In genomic region chr4:71270901-71271300, GRCh38 we compare ENCODE assay signal across 9 cellular contexts.
DNase-seq lines count a peak whose midpoint lies in the region; ATAC-seq and TF ChIP-seq lines count a peak whose summit lies in the region.
"Had no signal": no experiment of that assay in that cellular context is flagged by ENCODE, and none has a peak within 500 bp of the region (broad histone marks: within the 10 kb centered on the region; RNA-seq: fewer than 3 reads in every experiment).

No MANE protein-coding gene starts in this region.

- H3K27ac Mint-ChIP-seq in activated T-helper 1 cell treated with anti-CD3 and anti-CD28 coated beads, Interleukin-12 subunit alpha, Interleukin-12 subunit beta, Interleukin-2, Interleukin-4 antibody, amounts not matched to agents 30 ng/mL and 10 ng/mL and 1 ng/mL, durations not matched to agents 14 hours and 24 hours and 36 hours: no peak overlapping the region

- H3K27ac ChIP-seq in MM.1S (ENCODE audit: low read length): no peak overlapping the region
- H3K27ac ChIP-seq: BLaER1 treated with 17β-estradiol and CSF1 and Interleukin-3, amounts not matched to agents 10 nM and 100 nM had no signal

- H3K9ac ChIP-seq in MM.1S (ENCODE audit: low read length): no peak overlapping the region
- H3K9ac ChIP-seq: BLaER1 treated with 17β-estradiol and CSF1 and Interleukin-3, amounts not matched to agents 10 nM and 100 nM had no signal

- peaks cover 2% of the 10 kb centered on the region for H3K27me3 Mint-ChIP-seq in activated T-helper 1 cell treated with anti-CD3 and anti-CD28 coated beads, Interleukin-12 subunit alpha, Interleukin-12 subunit beta, Interleukin-2, Interleukin-4 antibody, amounts not matched to agents 30 ng/mL and 10 ng/mL and 1 ng/mL, durations not matched to agents 14 hours and 24 hours and 36 hours (ENCODE audit: insufficient read depth)

- no peaks in the 10 kb centered on the region for H3F3A ChIP-seq in MM.1S (ENCODE audit: insufficient read depth, low read length)

- no peaks in the 10 kb centered on the region for H3K79me2 ChIP-seq in MM.1S (ENCODE audit: low read length)

- peak; percentile 31 for TF ChIP-seq CTCF in MM.1S (IDR thresholded peaks at IDR 0.05; ENCODE audit: low read length)
- peak; percentile 42 for TF ChIP-seq CTCF in choroid plexus epithelial cell (conservative IDR thresholded peaks at IDR 0.05; ENCODE audit: low read depth, low read length)

- no peaks in the 10 kb centered on the region for H3K9me3 ChIP-seq in MM.1S (replicated peaks; ENCODE audit: insufficient read depth, low read length)
- H3K9me3 ChIP-seq: BLaER1 treated with 17β-estradiol and CSF1 and Interleukin-3, amounts not matched to agents 10 nM and 100 nM had no signal

- no peaks in the 10 kb centered on the region for H3K36me3 ChIP-seq in MM.1S (replicated peaks; ENCODE audit: insufficient read depth, low read length)
- H3K36me3 ChIP-seq: BLaER1 treated with 17β-estradiol and CSF1 and Interleukin-3, amounts not matched to agents 10 nM and 100 nM had no signal

- H3K9me3 Mint-ChIP-seq in activated T-helper 1 cell treated with anti-CD3 and anti-CD28 coated beads, Interleukin-12 subunit alpha, Interleukin-12 subunit beta, Interleukin-2, Interleukin-4 antibody, amounts not matched to agents 30 ng/mL and 10 ng/mL and 1 ng/mL, durations not matched to agents 14 hours and 24 hours and 36 hours: no peaks in the 10 kb centered on the region

- no peaks in the 10 kb centered on the region for H3K27me3 ChIP-seq in MM.1S (replicated peaks; ENCODE audit: insufficient read depth, low read length)
- H3K27me3 ChIP-seq: BLaER1 treated with 17β-estradiol and CSF1 and Interleukin-3, amounts not matched to agents 10 nM and 100 nM had no signal

- no peaks in the 10 kb centered on the region for H3K4me1 Mint-ChIP-seq in activated T-helper 1 cell treated with anti-CD3 and anti-CD28 coated beads, Interleukin-12 subunit alpha, Interleukin-12 subunit beta, Interleukin-2, Interleukin-4 antibody, amounts not matched to agents 30 ng/mL and 10 ng/mL and 1 ng/mL, durations not matched to agents 14 hours and 24 hours and 36 hours (ENCODE audit: low read depth)

- H3K4me3 Mint-ChIP-seq in activated T-helper 1 cell treated with anti-CD3 and anti-CD28 coated beads, Interleukin-12 subunit alpha, Interleukin-12 subunit beta, Interleukin-2, Interleukin-4 antibody, amounts not matched to agents 30 ng/mL and 10 ng/mL and 1 ng/mL, durations not matched to agents 14 hours and 24 hours and 36 hours: no peak overlapping the region

- ATAC-seq in GM19395 (IDR thresholded peaks at IDR 0.05; ENCODE audit: unreplicated experiment) (peak; percentile 55), GM21390 (IDR thresholded peaks at IDR 0.05; ENCODE audit: unreplicated experiment) (no peak)

- H3K4me3 ChIP-seq in MM.1S (ENCODE audit: low read length): no peak overlapping the region
- no peak overlapping the region for H3K4me3 ChIP-seq in choroid plexus epithelial cell (ENCODE audit: low read depth, low read length)
- H3K4me3 ChIP-seq: BLaER1 treated with 17β-estradiol and CSF1 and Interleukin-3, amounts not matched to agents 10 nM and 100 nM had no signal

- no peak overlapping the region for H2AFZ ChIP-seq in MM.1S (ENCODE audit: low read length)

- intact Hi-C loops in activated T-helper 1 cell treated with anti-CD3 and anti-CD28 coated beads, Interleukin-12 subunit alpha, Interleukin-12 subunit beta, Interleukin-2, Interleukin-4 antibody, amounts not matched to agents 30 ng/mL and 10 ng/mL and 1 ng/mL, durations not matched to agents 14 hours and 24 hours and 36 hours (cut with micrococcal nuclease): no loop called here

- H3K36me3 Mint-ChIP-seq in activated T-helper 1 cell treated with anti-CD3 and anti-CD28 coated beads, Interleukin-12 subunit alpha, Interleukin-12 subunit beta, Interleukin-2, Interleukin-4 antibody, amounts not matched to agents 30 ng/mL and 10 ng/mL and 1 ng/mL, durations not matched to agents 14 hours and 24 hours and 36 hours (ENCODE audit: low read depth): no peaks in the 10 kb centered on the region

- H3K4me2 ChIP-seq in MM.1S (ENCODE audit: low read depth, low read length): no peak overlapping the region
- H3K4me2 ChIP-seq: BLaER1 treated with 17β-estradiol and CSF1 and Interleukin-3, amounts not matched to agents 10 nM and 100 nM had no signal

- no peaks in the 10 kb centered on the region for H4K20me1 ChIP-seq in MM.1S (ENCODE audit: insufficient read depth, low read length)
- H4K20me1 ChIP-seq: BLaER1 treated with 17β-estradiol and CSF1 and Interleukin-3, amounts not matched to agents 10 nM and 100 nM had no signal

- H3K9me2 ChIP-seq in MM.1S (replicated peaks; ENCODE audit: insufficient read depth, low read length): no peaks in the 10 kb centered on the region

- no peaks in the 10 kb centered on the region for H3K4me1 ChIP-seq in MM.1S (ENCODE audit: low read length)

- DNase-seq in NCI-H1417 (lab: John Stamatoyannopoulos, UW): peak; percentile 6 to 56 (median 49)
- DNase-seq in NCI-H1417 treated with DMSO at 0.1 percent for 48 hours (lab: John Stamatoyannopoulos, UW): no peak
- no peak for DNase-seq in MM.1S
- peak; percentile 33 for DNase-seq in choroid plexus epithelial cell (ENCODE audit: low read depth)
- DNase-seq in renal cortical epithelial cell (ENCODE audit: low read depth): peak; percentile 42
- DNase-seq in activated T-helper 1 cell treated with anti-CD3 and anti-CD28 coated beads, Interleukin-12 subunit alpha, Interleukin-12 subunit beta, Interleukin-2, Interleukin-4 antibody, amounts not matched to agents 30 ng/mL and 10 ng/mL and 1 ng/mL, durations not matched to agents 14 hours and 24 hours and 36 hours (ENCODE audit: low spot score): no peak

Comparison
In these comparisons a context has a peak if more than half of its experiments do, and no peak if none do; other contexts are left out.
1. DNase-seq: peak in NCI-H1417 (3 of 3), choroid plexus epithelial cell (single experiment) and renal cortical epithelial cell (single experiment); none in NCI-H1417 treated with DMSO at 0.1 percent for 48 hours (single experiment), MM.1S (single experiment) and activated T-helper 1 cell treated with anti-CD3 and anti-CD28 coated beads, Interleukin-12 subunit alpha, Interleukin-12 subunit beta, Interleukin-2, Interleukin-4 antibody, amounts not matched to agents 30 ng/mL and 10 ng/mL and 1 ng/mL, durations not matched to agents 14 hours and 24 hours and 36 hours (single experiment).